ENCODE assay signal across 10 cellular contexts in genomic region chr10:30813872-30814471, GRCh38.
DNase-seq lines count a peak whose midpoint lies in the region; ATAC-seq and TF ChIP-seq lines count a peak whose summit lies in the region.
"Had no signal": no experiment of that assay in that cellular context is flagged by ENCODE, and none has a peak within 500 bp of the region (broad histone marks: within the 10 kb centered on the region; RNA-seq: fewer than 3 reads in every experiment).

No MANE protein-coding gene starts in this region.

- H3K4me1 ChIP-seq in spleen, result peaks cover 0 to 38% (median 22%) of the 10 kb centered on the region in 6 donors

- TF ChIP-seq POLR2A in spleen (IDR thresholded peaks at IDR 0.05), result no peak

- intact Hi-C loops in spleen (cut with DNase I; ENCODE audit: low total_unique reads), result no loop called here

- no peak for TF ChIP-seq CTCF in spleen (IDR thresholded peaks at IDR 0.05 in 8 of 11, conservative IDR thresholded peaks at IDR 0.05 in 3 of 11)

- ATAC-seq in HG03432 (IDR thresholded peaks at IDR 0.05; ENCODE audit: unreplicated experiment), result no peak
- ATAC-seq: T-cell had no signal

- 31 to 69% (median 36%) methylated on average over 1 of the region's 1 CpG for WGBS in spleen, 5 donors

- H3K4me3 ChIP-seq in spleen, result no peak overlapping the region

- H3K9me3 ChIP-seq in spleen, result no peaks in the 10 kb centered on the region

- H3K36me3 ChIP-seq in spleen, result no peaks in the 10 kb centered on the region

- H3K27ac ChIP-seq in spleen, result no peak overlapping the region

- DNase-seq in AG08395 (ENCODE audit: low spot score) (peak; percentile 74), HCEC 1CT (peak; percentile 78), UCSD-AML1 (lab: John Stamatoyannopoulos, UW; ENCODE audit: unreplicated experiment) (peak; percentile 47), kidney glomerular epithelial cell (lab: John Stamatoyannopoulos, UW) (peak; percentile 45), globus pallidus (ENCODE audit: low spot score) (no peak), spleen (no peak), SIG-M5 treated with dmso at 0.1 percent for 504 hours (lab: John Stamatoyannopoulos, UW; ENCODE audit: unreplicated experiment) (no peak)
- DNase-seq: NCI-H187, T-cell had no signal

- H3K27me3 ChIP-seq in spleen (replicated peaks in 1 of 7), result no peaks in the 10 kb centered on the region

Comparison
In these comparisons a context has a peak if more than half of its experiments do, and no peak if none do; other contexts are left out.
1. DNase-seq: peak in AG08395 (single experiment), HCEC 1CT (single experiment), UCSD-AML1 (single experiment) and kidney glomerular epithelial cell (single experiment); none in globus pallidus (single experiment), spleen (single experiment) and SIG-M5 treated with dmso at 0.1 percent for 504 hours (single experiment).